ENCODE assay signal across 8 cellular contexts in genomic region chr1:236523704-236524141, GRCh38. TPM values are rescaled to one million over a fixed set of nuclear protein-coding genes. Genes with fewer than 3 reads are reported as not detected.
DNase-seq lines count a peak whose midpoint lies in the region; ATAC-seq and TF ChIP-seq lines count a peak whose summit lies in the region.

LGALS8 (plus strand) TSS chr1:236523982; CDS start chr1:236526071, 2,089 bp downstream.

- intact Hi-C loops in Right ventricle myocardium superior (cut with DNase I): no loop called here
- intact Hi-C loops in tibial artery (cut with DNase I; ENCODE audit: low total_unique reads): loop anchor here (5.0 to 10.0 kb wide), 2 partner anchors 241 to 419 kb away; partner anchors contain the start of gene ERO1B

- no peaks in the 10 kb centered on the region for H4K20me1 ChIP-seq in DND-41 (ENCODE audit: insufficient read depth, low read length)

- no peak for TF ChIP-seq CTCF in DND-41 (IDR thresholded peaks at IDR 0.05; ENCODE audit: borderline replicate concordance, extremely low read depth, low read length, poor library complexity, severe bottlenecking)
- no peak for TF ChIP-seq CTCF in tibial artery (IDR thresholded peaks at IDR 0.05)

- peak within 1 kb of the TSS; percentile 55 for H4K12ac ChIP-seq in trophoblast cell (ENCODE audit: low read depth, low read length)

- H3K23ac ChIP-seq in trophoblast cell (ENCODE audit: low read length): no peak within 1 kb of the TSS

- H3K18ac ChIP-seq in trophoblast cell (ENCODE audit: low read length): peak within 1 kb of the TSS; percentile 26

- H3K14ac ChIP-seq in trophoblast cell (ENCODE audit: low read length): peak within 1 kb of the TSS; percentile 18

- H2AFZ ChIP-seq in DND-41 (ENCODE audit: low read depth, low read length) (peak within 1 kb of the TSS; percentile 89), trophoblast cell (ENCODE audit: insufficient read depth, low read length, poor library complexity) (peak within 1 kb of the TSS; percentile 51)

- H3K4me1 ChIP-seq in DND-41 (ENCODE audit: insufficient read depth, low read length): peaks cover 21% of the 10 kb centered on the region
- H3K4me1 ChIP-seq in trophoblast cell (ENCODE audit: control insufficient read depth in 1 of 2, insufficient read depth in 2 of 2, low read length in 2 of 2): peaks cover 4 to 9% of the 10 kb centered on the region in 2 experiments
- peaks cover 0 to 11% (median 2%) of the 10 kb centered on the region in 4 donors for H3K4me1 ChIP-seq in tibial artery

- H3K4me3 ChIP-seq in DND-41 (ENCODE audit: low read depth in 1 of 2, low read length in 2 of 2) (peak within 1 kb of the TSS; percentile 66 to 69), trophoblast cell (ENCODE audit: low read depth, low read length) (peak within 1 kb of the TSS; percentile 89), tibial artery (peak within 1 kb of the TSS; percentile 87 to 92)

- DNase-seq in DND-41: peak; percentile 81
- peak; percentile 76 for DNase-seq in KBM-7
- DNase-seq in SW 1271 (lab: John Stamatoyannopoulos, UW): peak; percentile 30 to 53
- DNase-seq in activated naive CD8-positive, alpha-beta T cell treated with anti-CD3 and anti-CD28 coated beads, Interleukin-2, amount 10 ng/mL, durations not matched to agents 7 days and 5 days: peak; percentile 87
- DNase-seq in Right ventricle myocardium superior: peak; percentile 95
- DNase-seq in trophoblast cell: peak; percentile 55 to 64
- DNase-seq in tibial artery: peak; percentile 90 to 93

- H4K8ac ChIP-seq in trophoblast cell (ENCODE audit: low read depth, low read length): peak within 1 kb of the TSS; percentile 63

- no peak within 1 kb of the TSS for H2AK5ac ChIP-seq in trophoblast cell (ENCODE audit: low read length)

- H3K9me3 Mint-ChIP-seq in activated naive CD8-positive, alpha-beta T cell treated with anti-CD3 and anti-CD28 coated beads, Interleukin-2, amount 10 ng/mL, durations not matched to agents 7 days and 5 days: no peaks in the 10 kb centered on the region

- ATAC-seq in DND-41 (ENCODE audit: insufficient read depth, low read depth) (peak; percentile 81), GM21619 (IDR thresholded peaks at IDR 0.05; ENCODE audit: unreplicated experiment) (peak; percentile 54), Right ventricle myocardium superior (ENCODE audit: poor library complexity) (peak; percentile 97)
- peak; percentile 80 for ATAC-seq in activated naive CD8-positive, alpha-beta T cell treated with anti-CD3 and anti-CD28 coated beads, Interleukin-2, amount 10 ng/mL, durations not matched to agents 7 days and 5 days (ENCODE audit: low read depth)

- peak within 1 kb of the TSS; percentile 28 for H3K4ac ChIP-seq in trophoblast cell (ENCODE audit: low read depth, low read length)

- no peak within 1 kb of the TSS for H2BK5ac ChIP-seq in trophoblast cell (ENCODE audit: low read depth, low read length, poor library complexity)

- H2BK12ac ChIP-seq in trophoblast cell (ENCODE audit: low read length): peak within 1 kb of the TSS; percentile 47

- H3K36me3 ChIP-seq in DND-41 (ENCODE audit: insufficient read depth, low read length) (peaks cover 18% of the 10 kb centered on the region), trophoblast cell (ENCODE audit: control insufficient read depth in 1 of 2, insufficient read depth in 2 of 2, low read length in 2 of 2) (no peaks in the 10 kb centered on the region), tibial artery (peaks cover 0 to 25% (median 12%) of the 10 kb centered on the region in 3 donors)

- H4K91ac ChIP-seq in trophoblast cell (ENCODE audit: low read depth, low read length): peak within 1 kb of the TSS; percentile 65

- no CpG with 5 or more reads among the region's 35 CpGs for WGBS in trophoblast cell (ENCODE audit: extremely low coverage, insufficient coverage, insufficient read length)

- H3K4me2 ChIP-seq in DND-41 (ENCODE audit: insufficient read depth, low read length) (peak within 1 kb of the TSS; percentile 64), trophoblast cell (ENCODE audit: low read length) (peak within 1 kb of the TSS; percentile 98)

- peak within 1 kb of the TSS; percentile 98 for H3K27ac Mint-ChIP-seq in activated naive CD8-positive, alpha-beta T cell treated with anti-CD3 and anti-CD28 coated beads, Interleukin-2, amount 10 ng/mL, durations not matched to agents 7 days and 5 days

- in situ Hi-C loops in KBM-7 (cut with MboI; ENCODE audit: low pct_unique_long_range_greater_than_20kb, low sequenced_read_pairs): no loop called here

- peaks cover 8% of the 10 kb centered on the region for H3K4me1 Mint-ChIP-seq in activated naive CD8-positive, alpha-beta T cell treated with anti-CD3 and anti-CD28 coated beads, Interleukin-2, amount 10 ng/mL, durations not matched to agents 7 days and 5 days

- H3K9me3 ChIP-seq in DND-41 (ENCODE audit: insufficient read depth, low read length, severe bottlenecking): no peaks in the 10 kb centered on the region
- H3K9me3 ChIP-seq in trophoblast cell (ENCODE audit: insufficient read depth, low read depth, low read length): no peaks in the 10 kb centered on the region
- H3K9me3 ChIP-seq in tibial artery: no peaks in the 10 kb centered on the region

- peak within 1 kb of the TSS; percentile 97 for H3K4me3 Mint-ChIP-seq in activated naive CD8-positive, alpha-beta T cell treated with anti-CD3 and anti-CD28 coated beads, Interleukin-2, amount 10 ng/mL, durations not matched to agents 7 days and 5 days

- no peaks in the 10 kb centered on the region for H3K27me3 ChIP-seq in DND-41 (ENCODE audit: insufficient read depth, low read length, poor library complexity)
- no peaks in the 10 kb centered on the region for H3K27me3 ChIP-seq in trophoblast cell (ENCODE audit: insufficient read depth, low read length)
- no peaks in the 10 kb centered on the region for H3K27me3 ChIP-seq in tibial artery

- H3K9ac ChIP-seq in DND-41 (ENCODE audit: low read depth, low read length) (peak within 1 kb of the TSS; percentile 70), trophoblast cell (ENCODE audit: low read length) (peak within 1 kb of the TSS; percentile 79)

- peaks cover 13% of the 10 kb centered on the region for H3K36me3 Mint-ChIP-seq in activated naive CD8-positive, alpha-beta T cell treated with anti-CD3 and anti-CD28 coated beads, Interleukin-2, amount 10 ng/mL, durations not matched to agents 7 days and 5 days

- POLR2A ChIA-PET in activated naive CD8-positive, alpha-beta T cell treated with anti-CD3 and anti-CD28 coated beads, Interleukin-2, amount 10 ng/mL, durations not matched to agents 7 days and 5 days (lab: Charles Lee): interaction anchor here (0.8 to 1.1 kb wide), 2 partner anchors 12 to 80 kb away, joined by 3 to 4 read pairs; partner anchors contain the start of gene HEATR1

- peaks cover 9% of the 10 kb centered on the region for H3K79me2 ChIP-seq in DND-41 (ENCODE audit: insufficient read depth, low read length)
- peaks cover 4% of the 10 kb centered on the region for H3K79me2 ChIP-seq in trophoblast cell (ENCODE audit: control insufficient read depth, insufficient read depth, low read length, poor library complexity)

- H3K27ac ChIP-seq in DND-41 (ENCODE audit: low read length): peak within 1 kb of the TSS; percentile 78
- H3K27ac ChIP-seq in trophoblast cell (ENCODE audit: low read depth, low read length): no peak within 1 kb of the TSS
- H3K27ac ChIP-seq in tibial artery: peak within 1 kb of the TSS; percentile 83 to 85

- H3K27me3 Mint-ChIP-seq in activated naive CD8-positive, alpha-beta T cell treated with anti-CD3 and anti-CD28 coated beads, Interleukin-2, amount 10 ng/mL, durations not matched to agents 7 days and 5 days: peaks cover 5% of the 10 kb centered on the region

- H3K79me1 ChIP-seq in trophoblast cell (ENCODE audit: low read length): peaks cover 6% of the 10 kb centered on the region

- H2BK120ac ChIP-seq in trophoblast cell (ENCODE audit: insufficient read depth, low read length, poor library complexity): peak within 1 kb of the TSS; percentile 6

RNA-seq across cellular contexts. Expression of gene LGALS8, which starts in this region (rescaled TPM):
- 100 to 1,000 TPM; 108 to 112 TPM for total RNA-seq in activated naive CD8-positive, alpha-beta T cell treated with anti-CD3 and anti-CD28 coated beads, Interleukin-2, amount 10 ng/mL, durations not matched to agents 7 days and 5 days
- 78.2 TPM for total RNA-seq in Right ventricle myocardium superior
- 27.6 and 27.8 TPM in 2 replicates for polyA plus RNA-seq in trophoblast cell (2013)

Comparison
In these comparisons a context has a peak if more than half of its experiments do, and no peak if none do; other contexts are left out.
1. DNase-seq: peak in every context shown above with its lines; median percentile 95 in Right ventricle myocardium superior; 92 in tibial artery; 87 in activated naive CD8-positive, alpha-beta T cell treated with anti-CD3 and anti-CD28 coated beads, Interleukin-2, amount 10 ng/mL, durations not matched to agents 7 days and 5 days; 81 in DND-41; 76 in KBM-7; 60 in trophoblast cell; 42 in SW 1271.